9 cellular contexts compared by ENCODE assay signal in genomic region chr3:23685484-23686258, GRCh38.
DNase-seq lines count a peak whose midpoint lies in the region; ATAC-seq and TF ChIP-seq lines count a peak whose summit lies in the region.
"Had no signal": no experiment of that assay in that cellular context is flagged by ENCODE, and none has a peak within 500 bp of the region (broad histone marks: within the 10 kb centered on the region; RNA-seq: fewer than 3 reads in every experiment).

No MANE protein-coding gene starts in this region.

- no peak overlapping the region for H3K4me3 Mint-ChIP-seq in naive thymus-derived CD4-positive, alpha-beta T cell

- H3K27me3 ChIP-seq in foreskin keratinocyte = no peaks in the 10 kb centered on the region
- no peaks in the 10 kb centered on the region for H3K27me3 ChIP-seq in naive thymus-derived CD4-positive, alpha-beta T cell (ENCODE audit: control insufficient read depth in 2 of 2, insufficient read depth in 2 of 2, low read length in 2 of 2)

- H3K9me3 Mint-ChIP-seq in naive thymus-derived CD4-positive, alpha-beta T cell = peaks cover 0 to 12% (median 1%) of the 10 kb centered on the region in 11 donors

- POLR2A ChIA-PET in naive thymus-derived CD4-positive, alpha-beta T cell (lab: Charles Lee) = no interaction called here

- peaks cover 0 to 4% (median 0%) of the 10 kb centered on the region in 5 donors for H3K36me3 Mint-ChIP-seq in naive thymus-derived CD4-positive, alpha-beta T cell

- intact Hi-C loops in naive thymus-derived CD4-positive, alpha-beta T cell (cut with micrococcal nuclease) = no loop called here

- H3K4me1 Mint-ChIP-seq in naive thymus-derived CD4-positive, alpha-beta T cell = no peaks in the 10 kb centered on the region

- no peaks in the 10 kb centered on the region for H3K36me3 ChIP-seq in naive thymus-derived CD4-positive, alpha-beta T cell (ENCODE audit: control insufficient read depth in 2 of 3, insufficient read depth in 3 of 3, low read length in 3 of 3)

- no peak overlapping the region for H3K27ac Mint-ChIP-seq in naive thymus-derived CD4-positive, alpha-beta T cell

- TF ChIP-seq CTCF in foreskin keratinocyte (conservative IDR thresholded peaks at IDR 0.05) = peak; percentile 5

- ATAC-seq in foreskin keratinocyte = peak; percentile 98
- ATAC-seq in naive thymus-derived CD4-positive, alpha-beta T cell = no peak
- ATAC-seq: GM12878 had no signal

- peaks cover 9% of the 10 kb centered on the region for H3K4me1 ChIP-seq in foreskin keratinocyte
- H3K4me1 ChIP-seq in naive thymus-derived CD4-positive, alpha-beta T cell (ENCODE audit: control insufficient read depth in 2 of 2, insufficient read depth in 2 of 2, low read length in 2 of 2) = no peaks in the 10 kb centered on the region

- H3K9me3 ChIP-seq in naive thymus-derived CD4-positive, alpha-beta T cell (ENCODE audit: control insufficient read depth in 2 of 3, low read length in 3 of 3) = no peaks in the 10 kb centered on the region

- CTCF ChIA-PET in naive thymus-derived CD4-positive, alpha-beta T cell (lab: Charles Lee) = no interaction called here

- no peaks in the 10 kb centered on the region for H3K27me3 Mint-ChIP-seq in naive thymus-derived CD4-positive, alpha-beta T cell

- no peak overlapping the region for H3K4me3 ChIP-seq in naive thymus-derived CD4-positive, alpha-beta T cell (ENCODE audit: low read length)
- H3K4me3 ChIP-seq: GM12878 had no signal

- H3K27ac ChIP-seq in foreskin keratinocyte = no peak overlapping the region
- no peak overlapping the region for H3K27ac ChIP-seq in naive thymus-derived CD4-positive, alpha-beta T cell (ENCODE audit: low read depth, low read length)

- DNase-seq in stimulated activated CD4-positive, alpha-beta T cell treated with anti-CD3 and anti-CD28 coated beads, Interleukin-1b, Interleukin-23, amount 100 ng/mL, for 48 hours = peak; percentile 18
- no peak for DNase-seq in stimulated activated CD4-positive, alpha-beta T cell treated with anti-CD3 and anti-CD28 coated beads, Interleukin-4, amount 100 ng/mL, for 4 hours
- DNase-seq in SHP77 treated with DMSO at 0.1 percent for 48 hours (lab: John Stamatoyannopoulos, UW) (peak; percentile 59), foreskin keratinocyte (peak; percentile 94 to 99), pulmonary artery endothelial cell (ENCODE audit: low read depth, low spot score) (peak; percentile 89), NOMO-1 treated with DMSO at 0.1 percent for 48 hours (lab: John Stamatoyannopoulos, UW; ENCODE audit: unreplicated experiment) (no peak), DMS79 treated with DMSO at 0.1 percent for 48 hours (lab: John Stamatoyannopoulos, UW) (no peak)
- DNase-seq in naive thymus-derived CD4-positive, alpha-beta T cell = no peak

Comparison
In these comparisons a context has a peak if more than half of its experiments do, and no peak if none do; other contexts are left out.
1. DNase-seq: peak in stimulated activated CD4-positive, alpha-beta T cell treated with anti-CD3 and anti-CD28 coated beads, Interleukin-1b, Interleukin-23, amount 100 ng/mL, for 48 hours (single experiment), SHP77 treated with DMSO at 0.1 percent for 48 hours (single experiment), foreskin keratinocyte (2 of 2) and pulmonary artery endothelial cell (single experiment); none in stimulated activated CD4-positive, alpha-beta T cell treated with anti-CD3 and anti-CD28 coated beads, Interleukin-4, amount 100 ng/mL, for 4 hours (0 of 2), NOMO-1 treated with DMSO at 0.1 percent for 48 hours (single experiment), DMS79 treated with DMSO at 0.1 percent for 48 hours (single experiment) and naive thymus-derived CD4-positive, alpha-beta T cell (0 of 9).